In genomic region chr2:233354971-233355574, GRCh38 we compare ENCODE assay signal across 1 cellular context.
TF ChIP-seq lines count a peak whose summit lies in the region.

No MANE protein-coding gene starts in this region.

TF ChIP-seq in endothelial cell of umbilical vein, 7 proteins besides CTCF, POLR2A, EP300 and RAD21 (continued from another document):
- TF ChIP-seq JUN (IDR thresholded peaks at IDR 0.05; ENCODE audit: borderline replicate concordance, insufficient read depth, insufficient read length, low read depth) (no peak), MYC (IDR thresholded peaks at IDR 0.05; ENCODE audit: low read depth, low read length) (no peak), GATA2 (IDR thresholded peaks at IDR 0.05; ENCODE audit: insufficient read depth, insufficient read length, low read depth, low read length) (no peak)
